ENCODE assay signal across 8 cellular contexts in genomic region chr19:1811472-1811894, GRCh38. TPM values are rescaled to one million over a fixed set of nuclear protein-coding genes. Genes with fewer than 3 reads are reported as not detected.
DNase-seq lines count a peak whose midpoint lies in the region; ATAC-seq and TF ChIP-seq lines count a peak whose summit lies in the region.

No MANE protein-coding gene starts in this region.

- H3K4me1 ChIP-seq in OCI-LY1 (ENCODE audit: insufficient read depth, low read length, severe bottlenecking) = peaks cover 14% of the 10 kb centered on the region

- DNase-seq in Daoy (ENCODE audit: low read depth) (peak; percentile 96), left ventricle myocardium superior (peak; percentile 70)
- DNase-seq in activated effector memory CD4-positive, alpha-beta T cell treated with anti-CD3 and anti-CD28 coated beads, Interleukin-2, amount 50 U/mL, for 16 hours = peak; percentile 86
- peak; percentile 23 to 26 for DNase-seq in stimulated activated CD4-positive, alpha-beta T cell treated with anti-CD3 and anti-CD28 coated beads, Interleukin-12 subunit alpha, Interleukin-12 subunit beta, amount 100 ng/mL, for 24 hours (ENCODE audit: low read depth in 2 of 2)

- H2AFZ ChIP-seq in OCI-LY1 (ENCODE audit: low read length) = no peak overlapping the region

- no peaks in the 10 kb centered on the region for H4K20me1 ChIP-seq in OCI-LY1 (ENCODE audit: insufficient read depth, low read length)

- intact Hi-C loops in left ventricle myocardium superior (cut with micrococcal nuclease) = no loop called here

- no peak overlapping the region for H3K27ac ChIP-seq in OCI-LY1 (ENCODE audit: low read depth, low read length, poor library complexity, severe bottlenecking)

- peak overlapping the region; percentile 53; the same call in 1 of the 2 replicates for H3K9ac ChIP-seq in OCI-LY1 (ENCODE audit: low read length)

- TF ChIP-seq CTCF in OCI-LY1 (IDR thresholded peaks at IDR 0.05; ENCODE audit: low read length) = no peak

- peaks cover 7% of the 10 kb centered on the region; the same call in 1 of the 2 replicates for H3K27me3 ChIP-seq in OCI-LY1 (ENCODE audit: insufficient read depth, low read length)

- no peaks in the 10 kb centered on the region for H3F3A ChIP-seq in OCI-LY1 (ENCODE audit: insufficient read depth, low read length)

- H3K4me2 ChIP-seq in OCI-LY1 (ENCODE audit: low read length) = peak overlapping the region; percentile 59

- peak overlapping the region; percentile 58 for H3K4me3 ChIP-seq in OCI-LY1 (ENCODE audit: low read depth, low read length, poor library complexity, severe bottlenecking)

- no peaks in the 10 kb centered on the region for H3K9me3 ChIP-seq in OCI-LY1 (ENCODE audit: low read length)

- ATAC-seq in left ventricle myocardium superior = no peak
- no peak for ATAC-seq in GM21381 (IDR thresholded peaks at IDR 0.05; ENCODE audit: unreplicated experiment)
- no peak for ATAC-seq in GM18858 (IDR thresholded peaks at IDR 0.05; ENCODE audit: unreplicated experiment)
- ATAC-seq in HG03565 (IDR thresholded peaks at IDR 0.05; ENCODE audit: unreplicated experiment) = no peak

- H3K9me2 ChIP-seq in OCI-LY1 (ENCODE audit: low read depth, low read length) = no peaks in the 10 kb centered on the region

- H3K79me2 ChIP-seq in OCI-LY1 (ENCODE audit: insufficient read depth, low read length) = no peaks in the 10 kb centered on the region

- H3K36me3 ChIP-seq in OCI-LY1 (ENCODE audit: insufficient read depth, low read length) = peaks cover 16% of the 10 kb centered on the region

RNA-seq across cellular contexts. Expression of gene ATP8B3, which starts 0.6 kb away (rescaled TPM):
- 1.8 TPM in 1 of 2 replicates, not detected in the other for total RNA-seq in Daoy (2014; rRNA removed; shearing (Covaris generic))
- total RNA-seq in left ventricle myocardium superior = 0.89 TPM

RNA-seq across cellular contexts. Expression of gene REXO1, which starts 36.8 kb away (rescaled TPM):
- total RNA-seq in Daoy (2014; rRNA removed; shearing (Covaris generic)) = 8.1 and 11.3 TPM in 2 replicates
- 16.0 TPM for total RNA-seq in left ventricle myocardium superior

RNA-seq across cellular contexts. Expression of gene KLF16, which starts 51.9 kb away (rescaled TPM):
- total RNA-seq in Daoy (2014; rRNA removed; shearing (Covaris generic)) = 5.5 and 5.7 TPM in 2 replicates
- total RNA-seq in left ventricle myocardium superior = 9.8 TPM

RNA-seq across cellular contexts. Expression of gene ONECUT3, which starts 58.2 kb away (rescaled TPM):
- not detected in 2 replicates for total RNA-seq in Daoy (2014; rRNA removed; shearing (Covaris generic))
- total RNA-seq in left ventricle myocardium superior = not detected

Comparison
In these comparisons a context has a peak if more than half of its experiments do, and no peak if none do; other contexts are left out.
1. DNase-seq: peak in every context shown above with its lines; median percentile 96 in Daoy; 86 in activated effector memory CD4-positive, alpha-beta T cell treated with anti-CD3 and anti-CD28 coated beads, Interleukin-2, amount 50 U/mL, for 16 hours; 70 in left ventricle myocardium superior; 24 in stimulated activated CD4-positive, alpha-beta T cell treated with anti-CD3 and anti-CD28 coated beads, Interleukin-12 subunit alpha, Interleukin-12 subunit beta, amount 100 ng/mL, for 24 hours.